ENCODE assay signal across 1 cellular context in genomic region chr2:202588647-202589581, GRCh38.
TF ChIP-seq lines count a peak whose summit lies in the region.

No MANE protein-coding gene starts in this region.

TF ChIP-seq in GM12878, 131 proteins besides CTCF, POLR2A, EP300 and RAD21 (continued from another document):
- TF ChIP-seq NKRF (conservative IDR thresholded peaks at IDR 0.05) (no peak), GATAD2B (conservative IDR thresholded peaks at IDR 0.05; ENCODE audit: low read depth) (no peak), RELB (IDR thresholded peaks at IDR 0.05; ENCODE audit: low read depth) (no peak), SIX5 (IDR thresholded peaks at IDR 0.05; ENCODE audit: low read depth, low read length, severe bottlenecking) (no peak), EZH2 (IDR thresholded peaks at IDR 0.05; ENCODE audit: borderline replicate concordance, control insufficient read depth, low read depth, low read length) (no peak), KLF5 (IDR thresholded peaks at IDR 0.05; ENCODE audit: partially characterized antibody) (no peak), NR2F1 (conservative IDR thresholded peaks at IDR 0.05) (no peak), WRNIP1 (IDR thresholded peaks at IDR 0.05; ENCODE audit: borderline replicate concordance, low read depth, low read length) (no peak), ATF3 (IDR thresholded peaks at IDR 0.05; ENCODE audit: borderline replicate concordance, extremely low read depth, low read depth, low read length) (no peak), IKZF2 (IDR thresholded peaks at IDR 0.05) (no peak), FOXM1 (IDR thresholded peaks at IDR 0.05; ENCODE audit: low read depth, low read length) (no peak), SMC3 (IDR thresholded peaks at IDR 0.05; ENCODE audit: borderline replicate concordance, low read length) (peak; percentile 95), ZNF274 (IDR thresholded peaks at IDR 0.05; ENCODE audit: insufficient read depth, insufficient read length) (no peak), SUZ12 (IDR thresholded peaks at IDR 0.05; ENCODE audit: unreplicated experiment) (no peak), CHD4 (IDR thresholded peaks at IDR 0.05) (no peak), ZNF207 (IDR thresholded peaks at IDR 0.05; ENCODE audit: borderline replicate concordance) (no peak), PML (IDR thresholded peaks at IDR 0.05; ENCODE audit: low read length) (no peak), MTA2 (IDR thresholded peaks at IDR 0.05; ENCODE audit: low read depth) (no peak), NRF1 (conservative IDR thresholded peaks at IDR 0.05; ENCODE audit: low read depth, low read length) (no peak), SIN3A (IDR thresholded peaks at IDR 0.05; ENCODE audit: low read depth, low read length) (peak; percentile 40; the same call in 1 of the 2 replicates), RFX5 (IDR thresholded peaks at IDR 0.05; ENCODE audit: low read depth, low read length) (0 out of 2 replicates have a peak, but pooled peaks have one; percentile 36)
- TF ChIP-seq, protein P1, sequence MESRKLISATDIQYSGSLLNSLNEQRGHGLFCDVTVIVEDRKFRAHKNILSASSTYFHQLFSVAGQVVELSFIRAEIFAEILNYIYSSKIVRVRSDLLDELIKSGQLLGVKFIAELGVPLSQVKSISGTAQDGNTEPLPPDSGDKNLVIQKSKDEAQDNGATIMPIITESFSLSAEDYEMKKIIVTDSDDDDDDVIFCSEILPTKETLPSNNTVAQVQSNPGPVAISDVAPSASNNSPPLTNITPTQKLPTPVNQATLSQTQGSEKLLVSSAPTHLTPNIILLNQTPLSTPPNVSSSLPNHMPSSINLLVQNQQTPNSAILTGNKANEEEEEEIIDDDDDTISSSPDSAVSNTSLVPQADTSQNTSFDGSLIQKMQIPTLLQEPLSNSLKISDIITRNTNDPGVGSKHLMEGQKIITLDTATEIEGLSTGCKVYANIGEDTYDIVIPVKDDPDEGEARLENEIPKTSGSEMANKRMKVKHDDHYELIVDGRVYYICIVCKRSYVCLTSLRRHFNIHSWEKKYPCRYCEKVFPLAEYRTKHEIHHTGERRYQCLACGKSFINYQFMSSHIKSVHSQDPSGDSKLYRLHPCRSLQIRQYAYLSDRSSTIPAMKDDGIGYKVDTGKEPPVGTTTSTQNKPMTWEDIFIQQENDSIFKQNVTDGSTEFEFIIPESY (IDR thresholded peaks at IDR 0.05): no peak
- TF ChIP-seq, protein P2, sequence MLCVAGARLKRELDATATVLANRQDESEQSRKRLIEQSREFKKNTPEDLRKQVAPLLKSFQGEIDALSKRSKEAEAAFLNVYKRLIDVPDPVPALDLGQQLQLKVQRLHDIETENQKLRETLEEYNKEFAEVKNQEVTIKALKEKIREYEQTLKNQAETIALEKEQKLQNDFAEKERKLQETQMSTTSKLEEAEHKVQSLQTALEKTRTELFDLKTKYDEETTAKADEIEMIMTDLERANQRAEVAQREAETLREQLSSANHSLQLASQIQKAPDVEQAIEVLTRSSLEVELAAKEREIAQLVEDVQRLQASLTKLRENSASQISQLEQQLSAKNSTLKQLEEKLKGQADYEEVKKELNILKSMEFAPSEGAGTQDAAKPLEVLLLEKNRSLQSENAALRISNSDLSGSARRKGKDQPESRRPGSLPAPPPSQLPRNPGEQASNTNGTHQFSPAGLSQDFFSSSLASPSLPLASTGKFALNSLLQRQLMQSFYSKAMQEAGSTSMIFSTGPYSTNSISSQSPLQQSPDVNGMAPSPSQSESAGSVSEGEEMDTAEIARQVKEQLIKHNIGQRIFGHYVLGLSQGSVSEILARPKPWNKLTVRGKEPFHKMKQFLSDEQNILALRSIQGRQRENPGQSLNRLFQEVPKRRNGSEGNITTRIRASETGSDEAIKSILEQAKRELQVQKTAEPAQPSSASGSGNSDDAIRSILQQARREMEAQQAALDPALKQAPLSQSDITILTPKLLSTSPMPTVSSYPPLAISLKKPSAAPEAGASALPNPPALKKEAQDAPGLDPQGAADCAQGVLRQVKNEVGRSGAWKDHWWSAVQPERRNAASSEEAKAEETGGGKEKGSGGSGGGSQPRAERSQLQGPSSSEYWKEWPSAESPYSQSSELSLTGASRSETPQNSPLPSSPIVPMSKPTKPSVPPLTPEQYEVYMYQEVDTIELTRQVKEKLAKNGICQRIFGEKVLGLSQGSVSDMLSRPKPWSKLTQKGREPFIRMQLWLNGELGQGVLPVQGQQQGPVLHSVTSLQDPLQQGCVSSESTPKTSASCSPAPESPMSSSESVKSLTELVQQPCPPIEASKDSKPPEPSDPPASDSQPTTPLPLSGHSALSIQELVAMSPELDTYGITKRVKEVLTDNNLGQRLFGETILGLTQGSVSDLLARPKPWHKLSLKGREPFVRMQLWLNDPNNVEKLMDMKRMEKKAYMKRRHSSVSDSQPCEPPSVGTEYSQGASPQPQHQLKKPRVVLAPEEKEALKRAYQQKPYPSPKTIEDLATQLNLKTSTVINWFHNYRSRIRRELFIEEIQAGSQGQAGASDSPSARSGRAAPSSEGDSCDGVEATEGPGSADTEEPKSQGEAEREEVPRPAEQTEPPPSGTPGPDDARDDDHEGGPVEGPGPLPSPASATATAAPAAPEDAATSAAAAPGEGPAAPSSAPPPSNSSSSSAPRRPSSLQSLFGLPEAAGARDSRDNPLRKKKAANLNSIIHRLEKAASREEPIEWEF (IDR thresholded peaks at IDR 0.05; ENCODE audit: insufficient replicate concordance, low read depth, low read length): no peak
- TF ChIP-seq, protein P3, sequence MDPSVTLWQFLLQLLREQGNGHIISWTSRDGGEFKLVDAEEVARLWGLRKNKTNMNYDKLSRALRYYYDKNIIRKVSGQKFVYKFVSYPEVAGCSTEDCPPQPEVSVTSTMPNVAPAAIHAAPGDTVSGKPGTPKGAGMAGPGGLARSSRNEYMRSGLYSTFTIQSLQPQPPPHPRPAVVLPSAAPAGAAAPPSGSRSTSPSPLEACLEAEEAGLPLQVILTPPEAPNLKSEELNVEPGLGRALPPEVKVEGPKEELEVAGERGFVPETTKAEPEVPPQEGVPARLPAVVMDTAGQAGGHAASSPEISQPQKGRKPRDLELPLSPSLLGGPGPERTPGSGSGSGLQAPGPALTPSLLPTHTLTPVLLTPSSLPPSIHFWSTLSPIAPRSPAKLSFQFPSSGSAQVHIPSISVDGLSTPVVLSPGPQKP (IDR thresholded peaks at IDR 0.05; ENCODE audit: low read depth, low read length): no peak; the same call in 1 of the 2 replicates
- TF ChIP-seq, protein P4, sequence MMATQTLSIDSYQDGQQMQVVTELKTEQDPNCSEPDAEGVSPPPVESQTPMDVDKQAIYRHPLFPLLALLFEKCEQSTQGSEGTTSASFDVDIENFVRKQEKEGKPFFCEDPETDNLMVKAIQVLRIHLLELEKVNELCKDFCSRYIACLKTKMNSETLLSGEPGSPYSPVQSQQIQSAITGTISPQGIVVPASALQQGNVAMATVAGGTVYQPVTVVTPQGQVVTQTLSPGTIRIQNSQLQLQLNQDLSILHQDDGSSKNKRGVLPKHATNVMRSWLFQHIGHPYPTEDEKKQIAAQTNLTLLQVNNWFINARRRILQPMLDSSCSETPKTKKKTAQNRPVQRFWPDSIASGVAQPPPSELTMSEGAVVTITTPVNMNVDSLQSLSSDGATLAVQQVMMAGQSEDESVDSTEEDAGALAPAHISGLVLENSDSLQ (IDR thresholded peaks at IDR 0.05): no peak
- TF ChIP-seq, protein P5, sequence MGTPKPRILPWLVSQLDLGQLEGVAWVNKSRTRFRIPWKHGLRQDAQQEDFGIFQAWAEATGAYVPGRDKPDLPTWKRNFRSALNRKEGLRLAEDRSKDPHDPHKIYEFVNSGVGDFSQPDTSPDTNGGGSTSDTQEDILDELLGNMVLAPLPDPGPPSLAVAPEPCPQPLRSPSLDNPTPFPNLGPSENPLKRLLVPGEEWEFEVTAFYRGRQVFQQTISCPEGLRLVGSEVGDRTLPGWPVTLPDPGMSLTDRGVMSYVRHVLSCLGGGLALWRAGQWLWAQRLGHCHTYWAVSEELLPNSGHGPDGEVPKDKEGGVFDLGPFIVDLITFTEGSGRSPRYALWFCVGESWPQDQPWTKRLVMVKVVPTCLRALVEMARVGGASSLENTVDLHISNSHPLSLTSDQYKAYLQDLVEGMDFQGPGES (IDR thresholded peaks at IDR 0.05): no peak
- TF ChIP-seq, protein P6, sequence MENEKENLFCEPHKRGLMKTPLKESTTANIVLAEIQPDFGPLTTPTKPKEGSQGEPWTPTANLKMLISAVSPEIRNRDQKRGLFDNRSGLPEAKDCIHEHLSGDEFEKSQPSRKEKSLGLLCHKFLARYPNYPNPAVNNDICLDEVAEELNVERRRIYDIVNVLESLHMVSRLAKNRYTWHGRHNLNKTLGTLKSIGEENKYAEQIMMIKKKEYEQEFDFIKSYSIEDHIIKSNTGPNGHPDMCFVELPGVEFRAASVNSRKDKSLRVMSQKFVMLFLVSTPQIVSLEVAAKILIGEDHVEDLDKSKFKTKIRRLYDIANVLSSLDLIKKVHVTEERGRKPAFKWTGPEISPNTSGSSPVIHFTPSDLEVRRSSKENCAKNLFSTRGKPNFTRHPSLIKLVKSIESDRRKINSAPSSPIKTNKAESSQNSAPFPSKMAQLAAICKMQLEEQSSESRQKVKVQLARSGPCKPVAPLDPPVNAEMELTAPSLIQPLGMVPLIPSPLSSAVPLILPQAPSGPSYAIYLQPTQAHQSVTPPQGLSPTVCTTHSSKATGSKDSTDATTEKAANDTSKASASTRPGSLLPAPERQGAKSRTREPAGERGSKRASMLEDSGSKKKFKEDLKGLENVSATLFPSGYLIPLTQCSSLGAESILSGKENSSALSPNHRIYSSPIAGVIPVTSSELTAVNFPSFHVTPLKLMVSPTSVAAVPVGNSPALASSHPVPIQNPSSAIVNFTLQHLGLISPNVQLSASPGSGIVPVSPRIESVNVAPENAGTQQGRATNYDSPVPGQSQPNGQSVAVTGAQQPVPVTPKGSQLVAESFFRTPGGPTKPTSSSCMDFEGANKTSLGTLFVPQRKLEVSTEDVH (IDR thresholded peaks at IDR 0.05; ENCODE audit: low read depth, partially characterized antibody): no peak
TF ChIP-seq in GM12878: peak in this region for 10.
